Comparison of ENCODE assay signal across 31 cellular contexts in genomic region chr10:88813200-88813599, GRCh38. TPM values are rescaled to one million over a fixed set of nuclear protein-coding genes. Genes with fewer than 3 reads are reported as not detected.
"Had no signal": no experiment of that assay in that cellular context is flagged by ENCODE, and none has a peak within 500 bp of the region (broad histone marks: within the 10 kb centered on the region; RNA-seq: fewer than 3 reads in every experiment).

No MANE protein-coding gene starts in this region.

- H3K36me3 Mint-ChIP-seq: natural killer cell treated with Interleukin-12 subunit alpha and Interleukin-12 subunit beta and Interleukin-15 and Interleukin-18, amount 100 ng/mL, for 72 hours; stimulated activated memory B cell treated with anti-CD40 and anti-IgM and Interleukin-4, amounts not matched to agents 10 μg/mL and 1 μg/mL and 100 μg/mL, for 72 hours; type B pancreatic cell had no signal

- H3K27me3 ChIP-seq: gastrocnemius medialis, right atrium auricular region, testis had no signal

- H3K79me2 ChIP-seq: parathyroid adenoma had no signal

- ATAC-seq: esophagus mucosa; gastrocnemius medialis; left ventricle myocardium superior; lower lobe of right lung; natural killer cell treated with Interleukin-12 subunit alpha and Interleukin-12 subunit beta and Interleukin-15 and Interleukin-18, amount 100 ng/mL, for 72 hours; stimulated activated memory B cell treated with anti-CD40 and anti-IgM and Interleukin-4, amounts not matched to agents 10 μg/mL and 1 μg/mL and 100 μg/mL, for 72 hours; stimulated activated naive CD8-positive, alpha-beta T cell treated with anti-CD3 and anti-CD28 coated beads, Interleukin-15, Interleukin-2, amounts not matched to agents 100 U/mL and 50 U/mL, for 24 hours had no signal

- H3K9ac ChIP-seq: parathyroid adenoma had no signal

- H3K9me3 ChIP-seq: gastrocnemius medialis, lower lobe of right lung, prostate gland, right atrium auricular region, sigmoid colon, testis, tibial artery had no signal

- H3K9me3 Mint-ChIP-seq: endodermal cell; natural killer cell treated with Interleukin-12 subunit alpha and Interleukin-12 subunit beta and Interleukin-15 and Interleukin-18, amount 100 ng/mL, for 72 hours; neural crest cell; stimulated activated memory B cell treated with anti-CD40 and anti-IgM and Interleukin-4, amounts not matched to agents 10 μg/mL and 1 μg/mL and 100 μg/mL, for 72 hours; type B pancreatic cell had no signal

- H3K4me3 Mint-ChIP-seq: endodermal cell; natural killer cell treated with Interleukin-12 subunit alpha and Interleukin-12 subunit beta and Interleukin-15 and Interleukin-18, amount 100 ng/mL, for 72 hours; neural crest cell; stimulated activated memory B cell treated with anti-CD40 and anti-IgM and Interleukin-4, amounts not matched to agents 10 μg/mL and 1 μg/mL and 100 μg/mL, for 72 hours; type B pancreatic cell had no signal

- H3K27ac Mint-ChIP-seq: endodermal cell; natural killer cell treated with Interleukin-12 subunit alpha and Interleukin-12 subunit beta and Interleukin-15 and Interleukin-18, amount 100 ng/mL, for 72 hours; stimulated activated memory B cell treated with anti-CD40 and anti-IgM and Interleukin-4, amounts not matched to agents 10 μg/mL and 1 μg/mL and 100 μg/mL, for 72 hours; type B pancreatic cell had no signal

- H3K27me3 Mint-ChIP-seq: natural killer cell treated with Interleukin-12 subunit alpha and Interleukin-12 subunit beta and Interleukin-15 and Interleukin-18, amount 100 ng/mL, for 72 hours; stimulated activated memory B cell treated with anti-CD40 and anti-IgM and Interleukin-4, amounts not matched to agents 10 μg/mL and 1 μg/mL and 100 μg/mL, for 72 hours had no signal

- H3K4me1 ChIP-seq: gastrocnemius medialis, lower lobe of right lung, parathyroid adenoma, right atrium auricular region, sigmoid colon, testis, tibial artery had no signal

- DNase-seq: cortex of kidney; effector CD8-positive, alpha-beta T cell; endodermal cell; foreskin fibroblast; gastrocnemius medialis; head of caudate nucleus; left ventricle myocardium superior; lower lobe of right lung; sigmoid colon; stimulated activated CD4-positive, alpha-beta T cell treated with anti-CD3 and anti-CD28 coated beads, Interleukin-2, amount 100 ng/mL, for 24 hours; stimulated activated CD4-positive, alpha-beta T cell treated with anti-CD3 and anti-CD28 coated beads, Interleukin-4, amount 100 ng/mL, for 24 hours; stimulated activated naive CD8-positive, alpha-beta T cell treated with anti-CD3 and anti-CD28 coated beads, Interleukin-15, Interleukin-2, amounts not matched to agents 100 U/mL and 50 U/mL, for 24 hours; substantia nigra; testis; tibial artery had no signal

- FAIRE-seq: keratinocyte had no signal

- H3K27ac ChIP-seq: epithelial cell of prostate, gastrocnemius medialis, lower lobe of right lung, parathyroid adenoma, prostate gland, right atrium auricular region, sigmoid colon, testis, tibial artery had no signal

- H3K4me3 ChIP-seq: gastrocnemius medialis, lower lobe of right lung, prostate gland, right atrium auricular region, sigmoid colon, testis, tibial artery had no signal

- H3K4me1 Mint-ChIP-seq: neural crest cell had no signal

- H3K36me3 ChIP-seq: gastrocnemius medialis, lower lobe of right lung, prostate gland, right atrium auricular region, sigmoid colon, tibial artery had no signal

RNA-seq across cellular contexts. Expression of gene LIPM, which starts 10.7 kb away (rescaled TPM):
- total RNA-seq: dermis microvascular lymphatic vessel endothelial cell; endodermal cell; esophagus mucosa; gastrocnemius medialis; glomerular endothelial cell; left ventricle myocardium superior; lower lobe of right lung; mononuclear cell; natural killer cell treated with Interleukin-12 subunit alpha and Interleukin-12 subunit beta and Interleukin-15 and Interleukin-18, amount 100 ng/mL, for 72 hours; neural crest cell; osteoblast; prostate gland; sigmoid colon; testis; urinary bladder had no signal
- polyA plus RNA-seq: sigmoid colon, urinary bladder had no signal

RNA-seq across cellular contexts. Expression of gene ANKRD22, which starts 38.4 kb away (rescaled TPM):
- total RNA-seq: dermis microvascular lymphatic vessel endothelial cell, endodermal cell, gastrocnemius medialis, glomerular endothelial cell, left ventricle myocardium superior, neural crest cell, right atrium auricular region, sigmoid colon, skeletal muscle tissue had no signal

RNA-seq across cellular contexts. Expression of gene LIPN, which starts 53.4 kb away (rescaled TPM):
- total RNA-seq: dermis microvascular lymphatic vessel endothelial cell; endodermal cell; gastrocnemius medialis; glomerular endothelial cell; natural killer cell treated with Interleukin-12 subunit alpha and Interleukin-12 subunit beta and Interleukin-15 and Interleukin-18, amount 100 ng/mL, for 72 hours; neural crest cell; osteoblast; prostate gland; right atrium auricular region; skeletal muscle tissue; urinary bladder had no signal
- polyA plus RNA-seq: sigmoid colon had no signal
